11 cellular contexts compared by ENCODE assay signal in the genomic region with DNA sequence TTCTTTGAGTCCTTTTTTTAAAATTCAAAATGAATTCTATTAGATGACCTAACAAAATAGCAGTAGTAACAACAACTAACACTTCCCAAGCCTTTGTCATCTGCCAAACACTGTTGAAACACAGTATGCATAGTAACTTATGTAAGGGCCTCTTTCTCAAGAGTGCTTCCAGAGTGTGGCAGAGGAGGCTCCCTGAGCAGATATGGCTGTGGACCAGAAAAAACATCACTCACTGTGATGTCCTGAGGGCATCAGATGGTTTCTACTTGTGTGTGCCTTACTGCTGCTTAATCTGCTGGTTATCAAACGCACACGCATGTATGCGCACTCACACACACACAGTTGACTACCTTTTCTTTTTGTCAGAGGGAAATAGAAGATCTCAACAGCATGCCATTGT.
DNase-seq lines count a peak whose midpoint lies in the region; ATAC-seq, FAIRE-seq and TF ChIP-seq lines count a peak whose summit lies in the region.
"Had no signal": no experiment of that assay in that cellular context is flagged by ENCODE, and none has a peak within 500 bp of the region (broad histone marks: within the 10 kb centered on the region; RNA-seq: fewer than 3 reads in every experiment).

No MANE protein-coding gene starts in this region.

- H4K20me1 ChIP-seq in GM23248 (ENCODE audit: insufficient read depth): no peaks in the 10 kb centered on the region

- in situ Hi-C loops in GM23248 (cut with MboI): no loop called here

- TF ChIP-seq CTCF in fibroblast of villous mesenchyme (IDR thresholded peaks at IDR 0.05; ENCODE audit: insufficient read depth, low read depth, low read length) (no peak), esophagus squamous epithelium (IDR thresholded peaks at IDR 0.05) (no peak), stomach (IDR thresholded peaks at IDR 0.05) (no peak)

- peaks cover 16% of the 10 kb centered on the region; the same call in 1 of the 2 replicates for H3F3A ChIP-seq in GM23248 (ENCODE audit: insufficient read depth)

- no peaks in the 10 kb centered on the region for H3K9me3 ChIP-seq in GM23248 (ENCODE audit: low read depth)
- peaks cover 3% of the 10 kb centered on the region for H3K9me3 ChIP-seq in adipocyte (ENCODE audit: control insufficient read depth, low read length)
- H3K9me3 ChIP-seq in esophagus squamous epithelium: no peaks in the 10 kb centered on the region
- H3K9me3 ChIP-seq in stomach: peaks cover 0 to 8% (median 2%) of the 10 kb centered on the region in 4 donors
- H3K9me3 ChIP-seq: pancreas had no signal

- H3K4me3 ChIP-seq in GM23248 (no peak overlapping the region), adipocyte (ENCODE audit: low read length) (no peak overlapping the region), fibroblast of villous mesenchyme (ENCODE audit: low read depth, low read length) (no peak overlapping the region), esophagus squamous epithelium (no peak overlapping the region), stomach (no peak overlapping the region)
- H3K4me3 ChIP-seq: pancreas had no signal

- no peak overlapping the region for H2AFZ ChIP-seq in GM23248

- H3K27ac ChIP-seq in GM23248 (peak overlapping the region; percentile 75), esophagus squamous epithelium (no peak overlapping the region), stomach (no peak overlapping the region)
- H3K27ac ChIP-seq: pancreas had no signal

- H3K4me2 ChIP-seq in GM23248 (ENCODE audit: unreplicated experiment): no peak overlapping the region

- H3K9ac ChIP-seq in GM23248 (no peak overlapping the region), adipocyte (ENCODE audit: low read length) (no peak overlapping the region)

- peaks cover 42% of the 10 kb centered on the region for H3K4me1 ChIP-seq in GM23248 (ENCODE audit: insufficient read depth)
- peaks cover 20% of the 10 kb centered on the region for H3K4me1 ChIP-seq in adipocyte (ENCODE audit: control insufficient read depth, insufficient read depth, low read length)
- H3K4me1 ChIP-seq in esophagus squamous epithelium: peaks cover 0 to 19% (median 14%) of the 10 kb centered on the region in 3 donors
- H3K4me1 ChIP-seq in stomach: no peaks in the 10 kb centered on the region
- H3K4me1 ChIP-seq: pancreas had no signal

- no peak for FAIRE-seq in RCC 7860 (lab: Jason Lieb, UNC)
- FAIRE-seq: pancreas had no signal

- H3K27me3 ChIP-seq in GM23248 (replicated peaks; ENCODE audit: insufficient read depth) (no peaks in the 10 kb centered on the region), adipocyte (replicated peaks; ENCODE audit: control insufficient read depth, insufficient read depth, low read length) (no peaks in the 10 kb centered on the region), esophagus squamous epithelium (no peaks in the 10 kb centered on the region), stomach (no peaks in the 10 kb centered on the region)
- H3K27me3 ChIP-seq: pancreas had no signal

- 97% methylated on average over 3 of the region's 3 CpGs for WGBS in GM23248 (ENCODE audit: low coverage in 1 of 2, low lambda C conversion rate in 2 of 2, missing lambda C conversion rate in 2 of 2), 2 experiments
- 41 to 50% methylated on average over 3 of the region's 3 CpGs for WGBS in esophagus squamous epithelium, 2 donors
- WGBS in stomach, 5 donors: 62 to 99% (median 71%) methylated on average over 3 of the region's 3 CpGs

- peak; percentile 71 to 72 for DNase-seq in AML-193 (lab: John Stamatoyannopoulos, UW)
- DNase-seq in GM23248: peak; percentile 89
- DNase-seq in adipocyte (ENCODE audit: low read depth): peak; percentile 92
- DNase-seq in fibroblast of villous mesenchyme (ENCODE audit: low read depth): peak; percentile 23
- no peak for DNase-seq in esophagus squamous epithelium (lab: John Stamatoyannopoulos, UW)
- DNase-seq in RCC 7860 (ENCODE audit: low spot score): no peak
- no peak for DNase-seq in stomach
- DNase-seq: NCI-H1092; pancreas; stimulated activated naive CD4-positive, alpha-beta T cell had no signal

- intact Hi-C loops in esophagus squamous epithelium (cut with DNase I) (no loop called here), stomach (cut with DNase I; ENCODE audit: low total_unique reads) (no loop called here)

- no peaks in the 10 kb centered on the region for H3K9me2 ChIP-seq in GM23248 (ENCODE audit: insufficient read depth)

- TF ChIP-seq POLR2A in esophagus squamous epithelium (IDR thresholded peaks at IDR 0.05) (no peak), stomach (IDR thresholded peaks at IDR 0.05) (no peak)

- no peak for TF ChIP-seq EP300 in stomach (IDR thresholded peaks at IDR 0.05)

- ATAC-seq in GM18867 (IDR thresholded peaks at IDR 0.05; ENCODE audit: unreplicated experiment): no peak

- H3K79me2 ChIP-seq in GM23248 (ENCODE audit: insufficient read depth): no peaks in the 10 kb centered on the region

- H3K36me3 ChIP-seq in GM23248 (ENCODE audit: low read depth) (no peaks in the 10 kb centered on the region), adipocyte (ENCODE audit: control insufficient read depth, insufficient read depth, low read length, severe bottlenecking) (no peaks in the 10 kb centered on the region), esophagus squamous epithelium (no peaks in the 10 kb centered on the region), stomach (no peaks in the 10 kb centered on the region)
- H3K36me3 ChIP-seq: pancreas had no signal

Comparison
In these comparisons a context has a peak if more than half of its experiments do, and no peak if none do; other contexts are left out.
1. DNase-seq: peak in AML-193 (2 of 2), GM23248 (single experiment), adipocyte (single experiment) and fibroblast of villous mesenchyme (single experiment); none in esophagus squamous epithelium (single experiment), RCC 7860 (single experiment) and stomach (single experiment).